9 cellular contexts compared by ENCODE assay signal in genomic region chr10:114590983-114591382, GRCh38.
"Had no signal": no experiment of that assay in that cellular context is flagged by ENCODE, and none has a peak within 500 bp of the region (broad histone marks: within the 10 kb centered on the region; RNA-seq: fewer than 3 reads in every experiment).

No MANE protein-coding gene starts in this region.

- H3K27ac ChIP-seq: HL-60 had no signal

- H3K4me1 Mint-ChIP-seq: GM23338 had no signal

- H3K9me3 Mint-ChIP-seq: GM23338, H9, HFFc6 had no signal

- ATAC-seq: GM23338 had no signal

- DNase-seq: H9, HCEC 1CT, HFFc6, IMR-90, KBM-7 had no signal

- H3K4me3 Mint-ChIP-seq: GM23338, H9, HFFc6 had no signal

- H2AFZ ChIP-seq: GM23338 had no signal

- H3K4me3 ChIP-seq: GM23338 had no signal

- H3K4me2 ChIP-seq: GM23338 had no signal

- H3K27ac Mint-ChIP-seq: GM23338, H9, HFFc6 had no signal

- FAIRE-seq: H1, H54 had no signal
